26 cellular contexts compared by ENCODE assay signal in genomic region chr21:45223236-45223992, GRCh38.
"Had no signal": no experiment of that assay in that cellular context is flagged by ENCODE, and none has a peak within 500 bp of the region (broad histone marks: within the 10 kb centered on the region; RNA-seq: fewer than 3 reads in every experiment).

No MANE protein-coding gene starts in this region.

- ATAC-seq: activated T-cell treated with anti-CD3 and anti-CD28 coated beads, Interleukin-2, amount 50 U/mL, for 72 hours; naive thymus-derived CD8-positive, alpha-beta T cell had no signal

- H3K27ac ChIP-seq: adrenal gland, body of pancreas, coronary artery, dorsolateral prefrontal cortex, esophagus muscularis mucosa, foreskin keratinocyte, heart left ventricle, neural progenitor cell, right lobe of liver, thoracic aorta, vagina had no signal

- H3K4me3 Mint-ChIP-seq: activated CD8-positive, alpha-beta memory T cell treated with anti-CD3 and anti-CD28 coated beads, Interleukin-2, amount 10 ng/mL, durations not matched to agents 7 days and 5 days; activated CD8-positive, alpha-beta T cell treated with anti-CD3 and anti-CD28 coated beads, Interleukin-2, amount 10 ng/mL, durations not matched to agents 7 days and 5 days; activated naive CD8-positive, alpha-beta T cell treated with anti-CD3 and anti-CD28 coated beads for 36 hours; endodermal cell; neural progenitor cell; stimulated activated naive CD8-positive, alpha-beta T cell treated with anti-CD3 and anti-CD28 coated beads, Interleukin-15, Interleukin-2, amounts not matched to agents 100 ng/mL and 50 ng/mL, for 24 hours; type B pancreatic cell had no signal

- H3K36me3 ChIP-seq: neural progenitor cell, right lobe of liver had no signal

- H3K9me3 ChIP-seq: adrenal gland, body of pancreas, esophagus muscularis mucosa, heart left ventricle, right lobe of liver, thoracic aorta, vagina had no signal

- H3K4me1 ChIP-seq: adrenal gland, body of pancreas, foreskin keratinocyte, neural progenitor cell, right lobe of liver had no signal

- H3K4me3 ChIP-seq: adrenal gland, body of pancreas, coronary artery, dorsolateral prefrontal cortex, esophagus muscularis mucosa, heart left ventricle, neural progenitor cell, right lobe of liver, thoracic aorta, vagina had no signal

- H3K27me3 Mint-ChIP-seq: activated naive CD8-positive, alpha-beta T cell treated with anti-CD3 and anti-CD28 coated beads for 36 hours; naive thymus-derived CD8-positive, alpha-beta T cell; stimulated activated naive CD8-positive, alpha-beta T cell treated with anti-CD3 and anti-CD28 coated beads, Interleukin-15, Interleukin-2, amounts not matched to agents 100 ng/mL and 50 ng/mL, for 24 hours; T-cell; type B pancreatic cell had no signal

- H3K9me3 Mint-ChIP-seq: activated naive CD8-positive, alpha-beta T cell treated with anti-CD3 and anti-CD28 coated beads for 36 hours; activated T-cell treated with anti-CD3 and anti-CD28 coated beads, Interleukin-2, amount 50 U/mL, for 72 hours; neural progenitor cell; stimulated activated naive CD8-positive, alpha-beta T cell treated with anti-CD3 and anti-CD28 coated beads, Interleukin-15, Interleukin-2, amounts not matched to agents 100 ng/mL and 50 ng/mL, for 24 hours; T-cell; type B pancreatic cell had no signal

- H3K27ac Mint-ChIP-seq: activated naive CD8-positive, alpha-beta T cell treated with anti-CD3 and anti-CD28 coated beads for 36 hours; activated T-cell treated with anti-CD3 and anti-CD28 coated beads, Interleukin-2, amount 50 U/mL, for 72 hours; endodermal cell; stimulated activated naive CD8-positive, alpha-beta T cell treated with anti-CD3 and anti-CD28 coated beads, Interleukin-15, Interleukin-2, amounts not matched to agents 100 ng/mL and 50 ng/mL, for 24 hours; type B pancreatic cell had no signal

- DNase-seq: activated CD4-positive, alpha-beta T cell treated with anti-CD3 and anti-CD28 coated beads for 4 hours; activated CD8-positive, alpha-beta memory T cell treated with anti-CD3 and anti-CD28 coated beads, Interleukin-2, amount 10 ng/mL, durations not matched to agents 7 days and 5 days; activated CD8-positive, alpha-beta T cell treated with anti-CD3 and anti-CD28 coated beads, Interleukin-2, amount 10 ng/mL, durations not matched to agents 7 days and 5 days; activated naive CD4-positive, alpha-beta T cell; activated naive CD8-positive, alpha-beta T cell treated with anti-CD3 and anti-CD28 coated beads for 36 hours; activated T-cell treated with anti-CD3 and anti-CD28 coated beads, Interleukin-2, amount 50 U/mL, for 72 hours; adrenal gland; body of pancreas; cerebellar nuclear complex; dorsolateral prefrontal cortex; endodermal cell; foreskin keratinocyte; heart left ventricle; hypothalamus; midbrain; naive thymus-derived CD8-positive, alpha-beta T cell; right lobe of liver; stimulated activated CD4-positive, alpha-beta T cell treated with anti-CD3 and anti-CD28 coated beads, Interleukin-2, amount 100 ng/mL, for 48 hours had no signal

- H3K4me1 Mint-ChIP-seq: endodermal cell had no signal

- H3K27me3 ChIP-seq: adrenal gland, body of pancreas, dorsolateral prefrontal cortex, esophagus muscularis mucosa, heart left ventricle, neural progenitor cell, right lobe of liver, vagina had no signal
